Comparison of ENCODE assay signal across 8 cellular contexts in genomic region chr12:7130537-7130790, GRCh38. TPM values are rescaled to one million over a fixed set of nuclear protein-coding genes. Genes with fewer than 3 reads are reported as not detected.
DNase-seq lines count a peak whose midpoint lies in the region; ATAC-seq and TF ChIP-seq lines count a peak whose summit lies in the region.

No MANE protein-coding gene starts in this region.

- H3K36me3 ChIP-seq in brain microvascular endothelial cell (replicated peaks) (no peaks in the 10 kb centered on the region), mesodermal cell (ENCODE audit: control insufficient read depth, insufficient read depth, low read length) (peaks cover 2% of the 10 kb centered on the region)

- DNase-seq in AG04450 (ENCODE audit: low read depth, low spot score) (no peak), brain microvascular endothelial cell (no peak), retina (no peak)

- no peaks in the 10 kb centered on the region for H3K4me1 ChIP-seq in mesodermal cell (ENCODE audit: control insufficient read depth, insufficient read depth, low read length, poor library complexity, severe bottlenecking)

- in situ Hi-C loops in brain microvascular endothelial cell (cut with HindIII; ENCODE audit: low pct_ligation_motif_present, low sequenced_read_pairs) = no loop called here

- POLR2A ChIA-PET in AG04450 (lab: Yijun Ruan, JAX) = no interaction called here

- H3K27ac ChIP-seq in AG04450 (ENCODE audit: low read depth, low read length) = no peak overlapping the region
- H3K27ac ChIP-seq in brain microvascular endothelial cell = no peak overlapping the region
- H3K27ac ChIP-seq in mesodermal cell (ENCODE audit: low read depth, low read length, severe bottlenecking) = no peak overlapping the region

- H3K9me3 ChIP-seq in AG04450 (ENCODE audit: control insufficient read depth, insufficient read depth, low read length) (no peaks in the 10 kb centered on the region; the same call in 1 of the 2 replicates), mesodermal cell (ENCODE audit: control insufficient read depth, low read length) (no peaks in the 10 kb centered on the region)

- TF ChIP-seq CTCF in AG04450 (IDR thresholded peaks at IDR 0.05; ENCODE audit: low read depth, low read length) = no peak
- no peak for TF ChIP-seq CTCF in brain microvascular endothelial cell (IDR thresholded peaks at IDR 0.05; ENCODE audit: low read depth, low read length, missing control alignments)

- CTCF ChIA-PET in AG04450 (lab: Charles Lee) = interaction anchor here (0.6 kb wide), 2 partner anchors 37 to 441 kb away, joined by 3 to 5 read pairs; no protein-coding TSS in a partner anchor

- H3K27me3 ChIP-seq in AG04450 (ENCODE audit: control insufficient read depth, insufficient read depth, low read length) (no peaks in the 10 kb centered on the region), brain microvascular endothelial cell (replicated peaks) (no peaks in the 10 kb centered on the region)

- H3K4me3 ChIP-seq in AG04450 (ENCODE audit: low read depth, low read length) (peak overlapping the region; percentile 90), brain microvascular endothelial cell (ENCODE audit: low read depth, low read length) (peak overlapping the region; percentile 73), mesodermal cell (ENCODE audit: extremely low read depth, insufficient read depth, low read length, poor library complexity, severe bottlenecking) (peak overlapping the region; percentile 58)

- ATAC-seq in HG02884 (IDR thresholded peaks at IDR 0.05; ENCODE audit: unreplicated experiment) (peak; percentile 16), GM19328 (IDR thresholded peaks at IDR 0.05; ENCODE audit: unreplicated experiment) (no peak), GM18498 (IDR thresholded peaks at IDR 0.05; ENCODE audit: unreplicated experiment) (no peak), HG02970 (IDR thresholded peaks at IDR 0.05; ENCODE audit: low FRiP score, unreplicated experiment) (no peak)

- 0% methylated on average over 1 to 2 of the region's 14 CpGs for WGBS in mesodermal cell (ENCODE audit: insufficient coverage in 2 of 2), 2 experiments

RNA-seq across cellular contexts. Expression of gene CLSTN3, which starts 0.3 kb away (rescaled TPM):
- polyA plus RNA-seq in AG04450 (2011; rRNA removed) = 22.3 and 25.3 TPM in 2 replicates
- 37.0 and 43.2 TPM in 2 replicates for polyA minus RNA-seq in AG04450 (2011; rRNA and poly(A)+ RNA removed)
- polyA plus RNA-seq in mesodermal cell (2013, experiment 1 of 2) = 31.3 TPM
- polyA plus RNA-seq in mesodermal cell (2013, experiment 2 of 2) = 26.2 TPM

RNA-seq across cellular contexts. Expression of gene RBP5, which starts 1.8 kb away (rescaled TPM):
- 0.25 and 0.36 TPM in 2 replicates for polyA plus RNA-seq in AG04450 (2011; rRNA removed)
- not detected in 2 replicates for polyA minus RNA-seq in AG04450 (2011; rRNA and poly(A)+ RNA removed)
- not detected for polyA plus RNA-seq in mesodermal cell (2013, experiment 1 of 2)
- not detected for polyA plus RNA-seq in mesodermal cell (2013, experiment 2 of 2)

RNA-seq across cellular contexts. Expression of gene C1RL, which starts 21.4 kb away (rescaled TPM):
- polyA plus RNA-seq in AG04450 (2011; rRNA removed) = 45.3 and 58.7 TPM in 2 replicates
- polyA minus RNA-seq in AG04450 (2011; rRNA and poly(A)+ RNA removed) = 47.5 and 69.1 TPM in 2 replicates
- polyA plus RNA-seq in mesodermal cell (2013, experiment 1 of 2) = 15.7 TPM
- polyA plus RNA-seq in mesodermal cell (2013, experiment 2 of 2) = 9.3 TPM

RNA-seq across cellular contexts. Expression of gene C1R, which starts 38.2 kb away (rescaled TPM):
- polyA plus RNA-seq in AG04450 (2011; rRNA removed) = 617 and 795 TPM in 2 replicates
- 179 and 240 TPM in 2 replicates for polyA minus RNA-seq in AG04450 (2011; rRNA and poly(A)+ RNA removed)
- 2.8 TPM for polyA plus RNA-seq in mesodermal cell (2013, experiment 1 of 2)
- polyA plus RNA-seq in mesodermal cell (2013, experiment 2 of 2) = 1.7 TPM

RNA-seq across cellular contexts. Expression of gene PEX5, which starts 59.0 kb away (rescaled TPM):
- 13.8 and 15.5 TPM in 2 replicates for polyA plus RNA-seq in AG04450 (2011; rRNA removed)
- 22.7 and 25.2 TPM in 2 replicates for polyA minus RNA-seq in AG04450 (2011; rRNA and poly(A)+ RNA removed)
- polyA plus RNA-seq in mesodermal cell (2013, experiment 1 of 2) = 17.3 TPM
- 14.6 TPM for polyA plus RNA-seq in mesodermal cell (2013, experiment 2 of 2)
